ENCODE assay signal across 18 cellular contexts in genomic region chr3:11672396-11672795, GRCh38.
"Had no signal": no experiment of that assay in that cellular context is flagged by ENCODE, and none has a peak within 500 bp of the region (broad histone marks: within the 10 kb centered on the region; RNA-seq: fewer than 3 reads in every experiment).

No MANE protein-coding gene starts in this region.

- H3K27ac Mint-ChIP-seq: activated CD4-positive, alpha-beta memory T cell treated with anti-CD3 and anti-CD28 coated beads for 36 hours; activated CD8-positive, alpha-beta memory T cell treated with anti-CD3 and anti-CD28 coated beads, Interleukin-2, amount 10 ng/mL, durations not matched to agents 7 days and 5 days; activated T-helper 2 cell treated with anti-CD3 and anti-CD28 coated beads, Interferon-gamma antibody, Interleukin-2, Interleukin-4, amounts not matched to agents 10 μg/mL and 5 μg/mL and 100 μg/mL, durations not matched to agents 14 hours and 24 hours and 36 hours; progenitor cell of endocrine pancreas; stimulated activated naive CD8-positive, alpha-beta T cell treated with anti-CD3 and anti-CD28 coated beads, Interleukin-15, Interleukin-2, amounts not matched to agents 100 ng/mL and 50 ng/mL, for 24 hours; T-cell had no signal

- H3K27ac ChIP-seq: adrenal gland, foreskin keratinocyte had no signal

- H3K4me1 Mint-ChIP-seq: activated CD8-positive, alpha-beta memory T cell treated with anti-CD3 and anti-CD28 coated beads, Interleukin-2, amount 10 ng/mL, durations not matched to agents 7 days and 5 days had no signal

- H3K36me3 Mint-ChIP-seq: activated CD4-positive, alpha-beta memory T cell treated with anti-CD3 and anti-CD28 coated beads for 36 hours; activated CD8-positive, alpha-beta memory T cell treated with anti-CD3 and anti-CD28 coated beads, Interleukin-2, amount 10 ng/mL, durations not matched to agents 7 days and 5 days; T-cell had no signal

- H3K4me3 Mint-ChIP-seq: activated CD4-positive, alpha-beta memory T cell treated with anti-CD3 and anti-CD28 coated beads for 36 hours; activated CD8-positive, alpha-beta memory T cell treated with anti-CD3 and anti-CD28 coated beads, Interleukin-2, amount 10 ng/mL, durations not matched to agents 7 days and 5 days; nephron; stimulated activated naive CD8-positive, alpha-beta T cell treated with anti-CD3 and anti-CD28 coated beads, Interleukin-15, Interleukin-2, amounts not matched to agents 100 ng/mL and 50 ng/mL, for 24 hours; T-cell had no signal

- H3K9me3 ChIP-seq: adrenal gland had no signal

- H3K9me3 Mint-ChIP-seq: activated CD4-positive, alpha-beta memory T cell treated with anti-CD3 and anti-CD28 coated beads for 36 hours; activated T-helper 2 cell treated with anti-CD3 and anti-CD28 coated beads, Interferon-gamma antibody, Interleukin-2, Interleukin-4, amounts not matched to agents 10 μg/mL and 5 μg/mL and 100 μg/mL, durations not matched to agents 14 hours and 24 hours and 36 hours; nephron; stimulated activated naive CD8-positive, alpha-beta T cell treated with anti-CD3 and anti-CD28 coated beads, Interleukin-15, Interleukin-2, amounts not matched to agents 100 ng/mL and 50 ng/mL, for 24 hours; T-cell had no signal

- H3K27me3 Mint-ChIP-seq: activated CD4-positive, alpha-beta memory T cell treated with anti-CD3 and anti-CD28 coated beads for 36 hours; activated CD8-positive, alpha-beta memory T cell treated with anti-CD3 and anti-CD28 coated beads, Interleukin-2, amount 10 ng/mL, durations not matched to agents 7 days and 5 days; progenitor cell of endocrine pancreas; stimulated activated naive CD8-positive, alpha-beta T cell treated with anti-CD3 and anti-CD28 coated beads, Interleukin-15, Interleukin-2, amounts not matched to agents 100 ng/mL and 50 ng/mL, for 24 hours; T-cell had no signal

- DNase-seq: activated CD4-positive, alpha-beta memory T cell treated with anti-CD3 and anti-CD28 coated beads for 36 hours; activated CD4-positive, alpha-beta T cell treated with anti-CD3 and anti-CD28 coated beads for 1 hour; activated CD8-positive, alpha-beta memory T cell treated with anti-CD3 and anti-CD28 coated beads, Interleukin-2, amount 10 ng/mL, durations not matched to agents 7 days and 5 days; activated naive CD4-positive, alpha-beta T cell treated with anti-CD3 and anti-CD28 coated beads, Interleukin-2, amount 50 U/mL, for 16 hours; activated T-cell treated with anti-CD3 and anti-CD28 coated beads, Interleukin-2, amount 50 U/mL, for 1 hour; central memory CD4-positive, alpha-beta T cell; cortex of kidney; effector CD4-positive, alpha-beta T cell; foreskin keratinocyte; glutamatergic neuron; right cardiac atrium; T-cell; T-helper 9 cell had no signal

- H3K36me3 ChIP-seq: adrenal gland had no signal

- H3K27me3 ChIP-seq: adrenal gland, foreskin keratinocyte had no signal

- H3K4me3 ChIP-seq: adrenal gland had no signal
